Comparison of ENCODE assay signal across 10 cellular contexts in genomic region chr7:153457796-153458195, GRCh38.
"Had no signal": no experiment of that assay in that cellular context is flagged by ENCODE, and none has a peak within 500 bp of the region (broad histone marks: within the 10 kb centered on the region; RNA-seq: fewer than 3 reads in every experiment).

No MANE protein-coding gene starts in this region.

- ATAC-seq: body of pancreas, left cardiac atrium had no signal

- H3K27me3 ChIP-seq: body of pancreas, upper lobe of left lung had no signal

- H3K9ac ChIP-seq: parathyroid adenoma had no signal

- H3K36me3 ChIP-seq: upper lobe of left lung had no signal

- H3K27ac ChIP-seq: body of pancreas, parathyroid adenoma, upper lobe of left lung had no signal

- H3K4me3 ChIP-seq: body of pancreas, lung, upper lobe of left lung had no signal

- DNase-seq: activated effector memory CD4-positive, alpha-beta T cell treated with Interleukin-2 at 50 U/mL for 16 hours; body of pancreas; hypothalamus; left cardiac atrium; midbrain; stimulated activated CD4-positive, alpha-beta T cell treated with anti-CD3 and anti-CD28 coated beads, Interleukin-15, amount 100 ng/mL, for 24 hours; stimulated activated CD4-positive, alpha-beta T cell treated with anti-CD3 and anti-CD28 coated beads, Interleukin-4, amount 100 ng/mL, for 24 hours; upper lobe of left lung had no signal

- H3K4me1 ChIP-seq: body of pancreas, parathyroid adenoma, upper lobe of left lung had no signal
